11 cellular contexts compared by ENCODE assay signal in the genomic region with DNA sequence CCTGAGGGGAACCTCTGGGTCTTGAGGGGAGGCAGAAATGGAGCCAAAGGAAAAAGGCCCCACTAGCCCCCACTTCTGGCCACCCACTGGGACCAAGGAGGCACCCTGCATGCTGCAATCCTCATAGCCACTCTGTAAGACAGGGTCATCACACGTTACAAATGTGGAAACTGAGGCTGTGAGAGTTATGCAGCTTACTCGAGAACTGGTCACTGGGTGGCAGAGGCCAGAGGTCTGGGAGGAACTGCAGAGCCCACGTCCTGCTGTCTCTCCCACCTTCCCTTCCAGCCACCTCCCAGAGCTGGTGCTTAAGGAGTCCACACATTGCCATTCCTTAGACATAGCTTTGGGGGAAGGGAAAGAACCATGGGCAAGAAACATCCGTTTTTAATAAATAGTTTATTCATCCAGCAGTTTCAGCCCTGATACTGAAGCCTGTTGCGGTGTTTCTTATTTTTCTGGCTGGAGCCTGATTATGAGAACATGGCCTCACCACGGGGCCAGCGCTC. TPM values are rescaled to one million over a fixed set of nuclear protein-coding genes. Genes with fewer than 3 reads are reported as not detected.
A peak's percentile ranks its signal among the peaks of the same experiment; 100 is the strongest.
DNase-seq lines count a peak whose midpoint lies in the region; ATAC-seq and TF ChIP-seq lines count a peak whose summit lies in the region.
"Had no signal": no experiment of that assay in that cellular context is flagged by ENCODE, and none has a peak within 500 bp of the region (broad histone marks: within the 10 kb centered on the region; RNA-seq: fewer than 3 reads in every experiment).

No MANE protein-coding gene starts in this region.

- in situ Hi-C loops in G401 (cut with HindIII; ENCODE audit: low sequenced_read_pairs) = no loop called here

- peaks cover 0 to 22% (median 12%) of the 10 kb centered on the region in 4 donors for H3K4me1 Mint-ChIP-seq in CD4-positive, CD25-positive, alpha-beta regulatory T cell

- no peak for ATAC-seq in CD4-positive, CD25-positive, alpha-beta regulatory T cell (ENCODE audit: low read depth in 2 of 2)
- ATAC-seq in SK-N-SH treated with all-trans-retinoic acid at 6 μM for 48 hours = peak; percentile 54; the same call in 2 of the 3 replicates

- H3K27me3 ChIP-seq in CD4-positive, CD25-positive, alpha-beta regulatory T cell (ENCODE audit: control insufficient read depth, insufficient read depth, low read length) = no peaks in the 10 kb centered on the region
- H3K27me3 ChIP-seq in cardiac muscle cell (no peaks in the 10 kb centered on the region), parathyroid adenoma (ENCODE audit: control insufficient read depth, insufficient read depth, low read length) (no peaks in the 10 kb centered on the region)

- no peak overlapping the region for H2AFZ ChIP-seq in parathyroid adenoma

- H3K9me3 Mint-ChIP-seq in CD4-positive, CD25-positive, alpha-beta regulatory T cell = no peaks in the 10 kb centered on the region

- peak overlapping the region in 2 of 3 donors; percentile 67 to 91 for H3K27ac Mint-ChIP-seq in CD4-positive, CD25-positive, alpha-beta regulatory T cell
- H3K27ac Mint-ChIP-seq: activated CD8-positive, alpha-beta T cell treated with anti-CD3 and anti-CD28 coated beads, Interleukin-2, amount 10 ng/mL, durations not matched to agents 7 days and 5 days had no signal

- H3K4me2 ChIP-seq in parathyroid adenoma (ENCODE audit: low read length) = no peak overlapping the region

- no peak overlapping the region for H3K9ac ChIP-seq in parathyroid adenoma

- no peak overlapping the region for H3K4me3 ChIP-seq in CD4-positive, CD25-positive, alpha-beta regulatory T cell (ENCODE audit: low read depth, low read length)
- H3K4me3 ChIP-seq in cardiac muscle cell (no peak overlapping the region), parathyroid adenoma (ENCODE audit: low read depth, low read length) (no peak overlapping the region)

- H3K79me2 ChIP-seq in parathyroid adenoma = no peaks in the 10 kb centered on the region

- H3K4me1 ChIP-seq in CD4-positive, CD25-positive, alpha-beta regulatory T cell (ENCODE audit: control insufficient read depth, insufficient read depth, low read length, poor library complexity, severe bottlenecking) = peaks cover 10% of the 10 kb centered on the region
- H3K4me1 ChIP-seq in cardiac muscle cell (ENCODE audit: low read depth) = no peaks in the 10 kb centered on the region
- peaks cover 12% of the 10 kb centered on the region for H3K4me1 ChIP-seq in parathyroid adenoma

- TF ChIP-seq CTCF in cardiac muscle cell (IDR thresholded peaks at IDR 0.05; ENCODE audit: low read depth, low read length) (no peak), parathyroid adenoma (IDR thresholded peaks at IDR 0.05) (no peak)

- no peaks in the 10 kb centered on the region for H3K9me3 ChIP-seq in CD4-positive, CD25-positive, alpha-beta regulatory T cell (ENCODE audit: control insufficient read depth in 2 of 2, low read length in 2 of 2)
- H3K9me3 ChIP-seq in cardiac muscle cell (ENCODE audit: low read depth) (no peaks in the 10 kb centered on the region), parathyroid adenoma (ENCODE audit: control insufficient read depth, low read length) (no peaks in the 10 kb centered on the region)

- DNase-seq in CD4-positive, CD25-positive, alpha-beta regulatory T cell = no peak
- DNase-seq in cardiac muscle cell (ENCODE audit: low read depth in 1 of 2, low spot score in 1 of 2) (no peak), medulla oblongata (ENCODE audit: extremely low spot score) (no peak), NCI-H2029 (lab: John Stamatoyannopoulos, UW) (no peak), DMS53 (lab: John Stamatoyannopoulos, UW) (no peak), G401 (ENCODE audit: low spot score) (no peak)

- no peak overlapping the region for H3K4me3 Mint-ChIP-seq in CD4-positive, CD25-positive, alpha-beta regulatory T cell
- H3K4me3 Mint-ChIP-seq: activated CD8-positive, alpha-beta T cell treated with anti-CD3 and anti-CD28 coated beads, Interleukin-2, amount 10 ng/mL, durations not matched to agents 7 days and 5 days had no signal

- H3K27me3 Mint-ChIP-seq in CD4-positive, CD25-positive, alpha-beta regulatory T cell = no peaks in the 10 kb centered on the region

- H3K36me3 Mint-ChIP-seq in CD4-positive, CD25-positive, alpha-beta regulatory T cell = peaks cover 18% of the 10 kb centered on the region

- H3K36me3 ChIP-seq in CD4-positive, CD25-positive, alpha-beta regulatory T cell (ENCODE audit: control insufficient read depth, insufficient read depth, low read length) = peaks cover 26% of the 10 kb centered on the region
- peaks cover 21% of the 10 kb centered on the region for H3K36me3 ChIP-seq in cardiac muscle cell
- H3K36me3 ChIP-seq in parathyroid adenoma (ENCODE audit: control insufficient read depth, insufficient read depth, low read length) = no peaks in the 10 kb centered on the region

- H3K27ac ChIP-seq in CD4-positive, CD25-positive, alpha-beta regulatory T cell (ENCODE audit: insufficient read depth, low read length, poor library complexity, severe bottlenecking) = no peak overlapping the region
- H3K27ac ChIP-seq in cardiac muscle cell (peak overlapping the region; percentile 18), parathyroid adenoma (peak overlapping the region; percentile 25)

TF ChIP-seq in SK-N-SH treated with all-trans-retinoic acid at 6 μM for 48 hours, 23 proteins besides CTCF, POLR2A, EP300 and RAD21:
- TF ChIP-seq, protein P1, sequence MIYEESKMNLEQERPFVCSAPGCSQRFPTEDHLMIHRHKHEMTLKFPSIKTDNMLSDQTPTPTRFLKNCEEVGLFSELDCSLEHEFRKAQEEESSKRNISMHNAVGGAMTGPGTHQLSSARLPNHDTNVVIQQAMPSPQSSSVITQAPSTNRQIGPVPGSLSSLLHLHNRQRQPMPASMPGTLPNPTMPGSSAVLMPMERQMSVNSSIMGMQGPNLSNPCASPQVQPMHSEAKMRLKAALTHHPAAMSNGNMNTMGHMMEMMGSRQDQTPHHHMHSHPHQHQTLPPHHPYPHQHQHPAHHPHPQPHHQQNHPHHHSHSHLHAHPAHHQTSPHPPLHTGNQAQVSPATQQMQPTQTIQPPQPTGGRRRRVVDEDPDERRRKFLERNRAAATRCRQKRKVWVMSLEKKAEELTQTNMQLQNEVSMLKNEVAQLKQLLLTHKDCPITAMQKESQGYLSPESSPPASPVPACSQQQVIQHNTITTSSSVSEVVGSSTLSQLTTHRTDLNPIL (CRISPR knock-in tag; IDR thresholded peaks at IDR 0.05; ENCODE audit: low read depth) = no peak
- no peak for TF ChIP-seq ZFP3 (CRISPR knock-in tag; IDR thresholded peaks at IDR 0.05)
- TF ChIP-seq TCF4 (CRISPR knock-in tag; IDR thresholded peaks at IDR 0.05; ENCODE audit: borderline replicate concordance) = no peak
- TF ChIP-seq, protein P2, sequence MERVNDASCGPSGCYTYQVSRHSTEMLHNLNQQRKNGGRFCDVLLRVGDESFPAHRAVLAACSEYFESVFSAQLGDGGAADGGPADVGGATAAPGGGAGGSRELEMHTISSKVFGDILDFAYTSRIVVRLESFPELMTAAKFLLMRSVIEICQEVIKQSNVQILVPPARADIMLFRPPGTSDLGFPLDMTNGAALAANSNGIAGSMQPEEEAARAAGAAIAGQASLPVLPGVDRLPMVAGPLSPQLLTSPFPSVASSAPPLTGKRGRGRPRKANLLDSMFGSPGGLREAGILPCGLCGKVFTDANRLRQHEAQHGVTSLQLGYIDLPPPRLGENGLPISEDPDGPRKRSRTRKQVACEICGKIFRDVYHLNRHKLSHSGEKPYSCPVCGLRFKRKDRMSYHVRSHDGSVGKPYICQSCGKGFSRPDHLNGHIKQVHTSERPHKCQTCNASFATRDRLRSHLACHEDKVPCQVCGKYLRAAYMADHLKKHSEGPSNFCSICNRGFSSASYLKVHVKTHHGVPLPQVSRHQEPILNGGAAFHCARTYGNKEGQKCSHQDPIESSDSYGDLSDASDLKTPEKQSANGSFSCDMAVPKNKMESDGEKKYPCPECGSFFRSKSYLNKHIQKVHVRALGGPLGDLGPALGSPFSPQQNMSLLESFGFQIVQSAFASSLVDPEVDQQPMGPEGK (CRISPR knock-in tag; IDR thresholded peaks at IDR 0.05; ENCODE audit: borderline replicate concordance) = no peak
- TF ChIP-seq RARB (CRISPR knock-in tag; IDR thresholded peaks at IDR 0.05) = no peak

RNA-seq across cellular contexts. Expression of a gene that starts 18.0 kb away (rescaled TPM):
- 102 TPM for total RNA-seq in CD4-positive, CD25-positive, alpha-beta regulatory T cell
- 10 to 100 TPM; 25.7 to 36.4 (median 31.7) TPM for polyA plus RNA-seq in CD4-positive, CD25-positive, alpha-beta regulatory T cell
- total RNA-seq in cardiac muscle cell = 67.3 and 78.2 TPM in 2 replicates
- 65.4 and 79.0 TPM in 2 replicates for polyA plus RNA-seq in cardiac muscle cell
- total RNA-seq in G401 (2014; rRNA removed; shearing (Covaris generic)) = 65.1 and 66.7 TPM in 2 replicates

RNA-seq across cellular contexts. Expression of a gene that starts 24.2 kb away (rescaled TPM):
- not detected for total RNA-seq in CD4-positive, CD25-positive, alpha-beta regulatory T cell
- not detected for polyA plus RNA-seq in CD4-positive, CD25-positive, alpha-beta regulatory T cell
- 3.9 and 5.0 TPM in 2 replicates for total RNA-seq in cardiac muscle cell
- polyA plus RNA-seq in cardiac muscle cell = 2.9 TPM in 2 replicates
- 42.6 and 51.1 TPM in 2 replicates for total RNA-seq in G401 (2014; rRNA removed; shearing (Covaris generic))
- total RNA-seq: activated CD8-positive, alpha-beta T cell treated with anti-CD3 and anti-CD28 coated beads, Interleukin-2, amount 10 ng/mL, durations not matched to agents 7 days and 5 days; SK-MEL-5 had no signal

RNA-seq across cellular contexts. Expression of a gene that starts 32.9 kb away (rescaled TPM):
- not detected for total RNA-seq in CD4-positive, CD25-positive, alpha-beta regulatory T cell
- polyA plus RNA-seq in CD4-positive, CD25-positive, alpha-beta regulatory T cell = not detected
- total RNA-seq in cardiac muscle cell = not detected in 2 replicates
- polyA plus RNA-seq in cardiac muscle cell = 0.55 TPM in 1 of 2 replicates, not detected in the other
- total RNA-seq in G401 (2014; rRNA removed; shearing (Covaris generic)) = 2.5 TPM in 1 of 2 replicates, not detected in the other
- total RNA-seq: activated CD8-positive, alpha-beta T cell treated with anti-CD3 and anti-CD28 coated beads, Interleukin-2, amount 10 ng/mL, durations not matched to agents 7 days and 5 days; SK-MEL-5 had no signal
- polyA plus RNA-seq: BJ had no signal

RNA-seq across cellular contexts. Expression of a gene that starts 59.4 kb away (rescaled TPM):
- 14.9 TPM for total RNA-seq in CD4-positive, CD25-positive, alpha-beta regulatory T cell
- 10 to 100 TPM; 37.1 to 72.6 (median 51.2) TPM for polyA plus RNA-seq in CD4-positive, CD25-positive, alpha-beta regulatory T cell
- 35.7 and 40.1 TPM in 2 replicates for total RNA-seq in cardiac muscle cell
- polyA plus RNA-seq in cardiac muscle cell = 216 and 232 TPM in 2 replicates
- total RNA-seq in G401 (2014; rRNA removed; shearing (Covaris generic)) = 24.9 and 51.4 TPM in 2 replicates
